In the genomic region with DNA sequence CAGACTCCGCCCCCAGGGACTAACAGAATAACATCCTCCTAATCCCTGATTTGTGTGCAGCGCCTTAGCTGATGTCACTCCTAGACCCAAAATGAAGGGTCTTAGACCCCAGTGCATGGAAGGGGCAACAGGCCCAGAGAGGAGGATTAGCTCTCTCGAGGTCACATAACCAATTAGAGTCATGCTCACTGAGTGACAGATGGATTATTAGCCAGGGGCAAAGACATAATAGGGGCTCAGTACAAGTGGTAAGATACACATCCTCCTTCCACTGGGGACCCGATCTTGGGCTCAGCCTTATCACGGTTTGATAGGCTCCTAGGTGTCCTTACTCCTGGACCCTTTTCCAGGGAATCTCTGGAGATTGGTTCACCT, we compare ENCODE assay signal across 1 cellular context.
TF ChIP-seq lines count a peak whose summit lies in the region.

No MANE protein-coding gene starts in this region.

TF ChIP-seq in HepG2, 621 proteins besides CTCF, POLR2A, EP300 and RAD21 (continued from another document and continues in another):
- TF ChIP-seq PRDM10 (CRISPR knock-in tag; IDR thresholded peaks at IDR 0.05; ENCODE audit: low read depth) (peak; percentile 38; the same call in 1 of the 2 replicates), ZNF441 (CRISPR knock-in tag; IDR thresholded peaks at IDR 0.05; ENCODE audit: borderline replicate concordance) (no peak), TERF1 (CRISPR knock-in tag; IDR thresholded peaks at IDR 0.05) (no peak), ZNF432 (CRISPR knock-in tag; IDR thresholded peaks at IDR 0.05; ENCODE audit: borderline replicate concordance) (no peak), ZNF83 (CRISPR knock-in tag; IDR thresholded peaks at IDR 0.05; ENCODE audit: borderline replicate concordance) (peak; percentile 46; the same call in 1 of the 2 replicates), ZNF33B (CRISPR knock-in tag; IDR thresholded peaks at IDR 0.05) (peak; percentile 42; the same call in 1 of the 2 replicates), MLXIP (CRISPR knock-in tag; IDR thresholded peaks at IDR 0.05; ENCODE audit: borderline replicate concordance) (no peak), MLLT10 (CRISPR knock-in tag; IDR thresholded peaks at IDR 0.05) (no peak), CENPX (CRISPR knock-in tag; IDR thresholded peaks at IDR 0.05) (no peak), DMAP1 (CRISPR knock-in tag; IDR thresholded peaks at IDR 0.05) (no peak), KDM6A (CRISPR knock-in tag; IDR thresholded peaks at IDR 0.05; ENCODE audit: low read depth) (no peak; the same call in 1 of the 2 replicates), IKZF4 (CRISPR knock-in tag; IDR thresholded peaks at IDR 0.05; ENCODE audit: borderline replicate concordance, low read depth, not compliant biosample characterization) (no peak), MATR3 (CRISPR knock-in tag; IDR thresholded peaks at IDR 0.05) (no peak), ZNF10 (CRISPR knock-in tag; IDR thresholded peaks at IDR 0.05; ENCODE audit: borderline replicate concordance, low read depth) (0 out of 2 replicates have a peak, but pooled peaks have one; percentile 71), ARID3A (IDR thresholded peaks at IDR 0.05; ENCODE audit: low read depth, low read length) (no peak), TGIF2 (CRISPR knock-in tag; IDR thresholded peaks at IDR 0.05) (0 out of 2 replicates have a peak, but pooled peaks have one; percentile 19), ZBTB7A (CRISPR knock-in tag; IDR thresholded peaks at IDR 0.05) (0 out of 2 replicates have a peak, but pooled peaks have one; percentile 71), MXI1 (IDR thresholded peaks at IDR 0.05; ENCODE audit: borderline replicate concordance, low read depth, low read length) (peak; percentile 32; the same call in 1 of the 3 replicates), SAFB2 (CRISPR knock-in tag; IDR thresholded peaks at IDR 0.05; ENCODE audit: borderline replicate concordance, low read depth) (no peak), TCF7 (IDR thresholded peaks at IDR 0.05; ENCODE audit: low read depth) (no peak), ZNF543 (CRISPR knock-in tag; IDR thresholded peaks at IDR 0.05) (0 out of 2 replicates have a peak, but pooled peaks have one; percentile 8), ZNF567 (CRISPR knock-in tag; IDR thresholded peaks at IDR 0.05; ENCODE audit: borderline replicate concordance) (peak; percentile 78; the same call in 1 of the 2 replicates), SNAPC5 (CRISPR knock-in tag; IDR thresholded peaks at IDR 0.05; ENCODE audit: borderline replicate concordance) (no peak), ZNF235 (CRISPR knock-in tag; IDR thresholded peaks at IDR 0.05; ENCODE audit: borderline replicate concordance) (no peak), HOXD1 (CRISPR knock-in tag; IDR thresholded peaks at IDR 0.05) (0 out of 2 replicates have a peak, but pooled peaks have one; percentile 58), NCOA5 (CRISPR knock-in tag; IDR thresholded peaks at IDR 0.05) (no peak), KDM5B (CRISPR knock-in tag; IDR thresholded peaks at IDR 0.05; ENCODE audit: borderline replicate concordance) (peak; percentile 24), BRD4 (CRISPR knock-in tag; IDR thresholded peaks at IDR 0.05) (peak; percentile 18; the same call in 1 of the 2 replicates), ZNF747 (CRISPR knock-in tag; IDR thresholded peaks at IDR 0.05; ENCODE audit: borderline replicate concordance) (no peak), ZNF737 (CRISPR knock-in tag; IDR thresholded peaks at IDR 0.05; ENCODE audit: borderline replicate concordance) (peak; percentile 90; the same call in 1 of the 2 replicates)
- TF ChIP-seq, protein P1, sequence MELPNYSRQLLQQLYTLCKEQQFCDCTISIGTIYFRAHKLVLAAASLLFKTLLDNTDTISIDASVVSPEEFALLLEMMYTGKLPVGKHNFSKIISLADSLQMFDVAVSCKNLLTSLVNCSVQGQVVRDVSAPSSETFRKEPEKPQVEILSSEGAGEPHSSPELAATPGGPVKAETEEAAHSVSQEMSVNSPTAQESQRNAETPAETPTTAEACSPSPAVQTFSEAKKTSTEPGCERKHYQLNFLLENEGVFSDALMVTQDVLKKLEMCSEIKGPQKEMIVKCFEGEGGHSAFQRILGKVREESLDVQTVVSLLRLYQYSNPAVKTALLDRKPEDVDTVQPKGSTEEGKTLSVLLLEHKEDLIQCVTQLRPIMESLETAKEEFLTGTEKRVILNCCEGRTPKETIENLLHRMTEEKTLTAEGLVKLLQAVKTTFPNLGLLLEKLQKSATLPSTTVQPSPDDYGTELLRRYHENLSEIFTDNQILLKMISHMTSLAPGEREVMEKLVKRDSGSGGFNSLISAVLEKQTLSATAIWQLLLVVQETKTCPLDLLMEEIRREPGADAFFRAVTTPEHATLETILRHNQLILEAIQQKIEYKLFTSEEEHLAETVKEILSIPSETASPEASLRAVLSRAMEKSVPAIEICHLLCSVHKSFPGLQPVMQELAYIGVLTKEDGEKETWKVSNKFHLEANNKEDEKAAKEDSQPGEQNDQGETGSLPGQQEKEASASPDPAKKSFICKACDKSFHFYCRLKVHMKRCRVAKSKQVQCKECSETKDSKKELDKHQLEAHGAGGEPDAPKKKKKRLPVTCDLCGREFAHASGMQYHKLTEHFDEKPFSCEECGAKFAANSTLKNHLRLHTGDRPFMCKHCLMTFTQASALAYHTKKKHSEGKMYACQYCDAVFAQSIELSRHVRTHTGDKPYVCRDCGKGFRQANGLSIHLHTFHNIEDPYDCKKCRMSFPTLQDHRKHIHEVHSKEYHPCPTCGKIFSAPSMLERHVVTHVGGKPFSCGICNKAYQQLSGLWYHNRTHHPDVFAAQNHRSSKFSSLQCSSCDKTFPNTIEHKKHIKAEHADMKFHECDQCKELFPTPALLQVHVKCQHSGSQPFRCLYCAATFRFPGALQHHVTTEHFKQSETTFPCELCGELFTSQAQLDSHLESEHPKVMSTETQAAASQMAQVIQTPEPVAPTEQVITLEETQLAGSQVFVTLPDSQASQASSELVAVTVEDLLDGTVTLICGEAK (IDR thresholded peaks at IDR 0.05) = no peak
- TF ChIP-seq, protein P1 (CRISPR knock-in tag; IDR thresholded peaks at IDR 0.05) = peak; percentile 29; the same call in 1 of the 2 replicates
- TF ChIP-seq, protein P2, sequence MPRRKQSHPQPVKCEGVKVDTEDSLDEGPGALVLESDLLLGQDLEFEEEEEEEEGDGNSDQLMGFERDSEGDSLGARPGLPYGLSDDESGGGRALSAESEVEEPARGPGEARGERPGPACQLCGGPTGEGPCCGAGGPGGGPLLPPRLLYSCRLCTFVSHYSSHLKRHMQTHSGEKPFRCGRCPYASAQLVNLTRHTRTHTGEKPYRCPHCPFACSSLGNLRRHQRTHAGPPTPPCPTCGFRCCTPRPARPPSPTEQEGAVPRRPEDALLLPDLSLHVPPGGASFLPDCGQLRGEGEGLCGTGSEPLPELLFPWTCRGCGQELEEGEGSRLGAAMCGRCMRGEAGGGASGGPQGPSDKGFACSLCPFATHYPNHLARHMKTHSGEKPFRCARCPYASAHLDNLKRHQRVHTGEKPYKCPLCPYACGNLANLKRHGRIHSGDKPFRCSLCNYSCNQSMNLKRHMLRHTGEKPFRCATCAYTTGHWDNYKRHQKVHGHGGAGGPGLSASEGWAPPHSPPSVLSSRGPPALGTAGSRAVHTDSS (CRISPR knock-in tag; conservative IDR thresholded peaks at IDR 0.05) = no peak
